In genomic region chr14:40280652-40281051, GRCh38 we compare ENCODE assay signal across 2 cellular contexts.
TF ChIP-seq lines count a peak whose summit lies in the region.

No MANE protein-coding gene starts in this region.

TF ChIP-seq in HepG2, 621 proteins besides CTCF, POLR2A, EP300 and RAD21:
- TF ChIP-seq STAG1 (CRISPR knock-in tag; IDR thresholded peaks at IDR 0.05) (peak; percentile 16; the same call in 1 of the 2 replicates), ZNF350 (CRISPR knock-in tag; IDR thresholded peaks at IDR 0.05; ENCODE audit: borderline replicate concordance, low read depth) (no peak)

TF ChIP-seq in GM12878, 131 proteins besides CTCF, POLR2A, EP300 and RAD21:
- TF ChIP-seq USF1 (IDR thresholded peaks at IDR 0.05; ENCODE audit: borderline replicate concordance, extremely low read length, insufficient read depth, low read depth, low read length) = no peak
- TF ChIP-seq HCFC1 (IDR thresholded peaks at IDR 0.05; ENCODE audit: low read length) = no peak
- TF ChIP-seq SP1 (IDR thresholded peaks at IDR 0.05; ENCODE audit: low read depth, low read length) = no peak
- TF ChIP-seq HDAC2 (IDR thresholded peaks at IDR 0.05) = no peak
- no peak for TF ChIP-seq TBL1XR1 (IDR thresholded peaks at IDR 0.05; ENCODE audit: low read depth, low read length)
- TF ChIP-seq ZNF622 (IDR thresholded peaks at IDR 0.05) = no peak
- TF ChIP-seq POU2F2 (IDR thresholded peaks at IDR 0.05; ENCODE audit: borderline replicate concordance, low read depth, low read length) = no peak
- TF ChIP-seq SPI1 (IDR thresholded peaks at IDR 0.05; ENCODE audit: borderline replicate concordance, insufficient read depth, low read depth, low read length) = no peak
- TF ChIP-seq BCL11A (IDR thresholded peaks at IDR 0.05; ENCODE audit: low read depth, low read length) = no peak
TF ChIP-seq in GM12878: peak in this region for 0.
